Comparison of ENCODE assay signal across 25 cellular contexts in genomic region chr5:149322518-149322917, GRCh38. TPM values are rescaled to one million over a fixed set of nuclear protein-coding genes. Genes with fewer than 3 reads are reported as not detected.
DNase-seq lines count a peak whose midpoint lies in the region; ATAC-seq, FAIRE-seq and TF ChIP-seq lines count a peak whose summit lies in the region.
"Had no signal": no experiment of that assay in that cellular context is flagged by ENCODE, and none has a peak within 500 bp of the region (broad histone marks: within the 10 kb centered on the region; RNA-seq: fewer than 3 reads in every experiment).

No MANE protein-coding gene starts in this region.

- no TSS peak for BruUV-seq in endothelial cell of umbilical vein (replicated peaks; lab: Mats Ljungman, UMichigan)

- TF ChIP-seq CTCF in heart right ventricle (IDR thresholded peaks at IDR 0.05) (no peak), endothelial cell of umbilical vein (IDR thresholded peaks at IDR 0.05; ENCODE audit: extremely low read depth in 1 of 2, insufficient read depth in 1 of 2, low read depth in 1 of 2, low read length in 2 of 2) (no peak)

- intact Hi-C loops in heart right ventricle (cut with DNase I) (loop anchor here in 2 of 10 donors (5.0 kb wide), 2 partner anchors 35 to 40 kb away; partner anchors contain the start of gene PCYOX1L (in 1 of the 2)), Right ventricle myocardium inferior (cut with DNase I) (no loop called here), endothelial cell of umbilical vein (cut with micrococcal nuclease) (loop anchor here (5.0 kb wide), 1 partner anchor 35 kb away; the partner anchor contains the start of gene PCYOX1L)

- ATAC-seq in heart right ventricle (no peak), Right ventricle myocardium inferior (no peak), HG02885 (IDR thresholded peaks at IDR 0.05; ENCODE audit: poor library complexity, unreplicated experiment) (no peak)
- ATAC-seq: activated CD8-positive, alpha-beta memory T cell treated with anti-CD3 and anti-CD28 coated beads, Interleukin-2, amount 10 ng/mL, durations not matched to agents 7 days and 5 days; HCT116 had no signal

- no peak for FAIRE-seq in endothelial cell of umbilical vein (lab: Jason Lieb, UNC)
- FAIRE-seq: A204.1, colon had no signal

- POLR2A ChIA-PET in endothelial cell of umbilical vein (lab: Charles Lee), result interaction anchor here (0.8 kb wide), 1 partner anchor 11 kb away, joined by 3 read pairs; no protein-coding TSS in a partner anchor

- H2AFZ ChIP-seq in endothelial cell of umbilical vein (ENCODE audit: low read depth, low read length), result no peak overlapping the region

- no peaks in the 10 kb centered on the region for H3K9me1 ChIP-seq in endothelial cell of umbilical vein (replicated peaks; ENCODE audit: control insufficient read depth, extremely low read depth, insufficient read depth, low read length)

- H3K4me1 ChIP-seq in heart right ventricle, result peaks cover 3 to 61% (median 40%) of the 10 kb centered on the region in 9 donors
- H3K4me1 ChIP-seq in endothelial cell of umbilical vein (ENCODE audit: control insufficient read depth, extremely low read depth, insufficient read depth, low read length), result peaks cover 54% of the 10 kb centered on the region

- CTCF ChIA-PET in endothelial cell of umbilical vein (lab: Charles Lee), result interaction anchor here (0.9 to 1.9 kb wide), 5 partner anchors 11 to 57 kb away, joined by 4 to 9 read pairs (median 6); partner anchors contain the start of gene PCYOX1L

- no peak overlapping the region for H3K4me2 ChIP-seq in endothelial cell of umbilical vein (ENCODE audit: insufficient read depth, low read length)

- no peaks in the 10 kb centered on the region for H3K27me3 ChIP-seq in heart right ventricle
- H3K27me3 ChIP-seq in endothelial cell of umbilical vein (ENCODE audit: control insufficient read depth in 2 of 2, insufficient read depth in 2 of 2, low read length in 2 of 2), result no peaks in the 10 kb centered on the region
- H3K27me3 ChIP-seq: tibial artery had no signal

- WGBS in heart right ventricle, 2 donors, result 79 to 82% methylated on average over 12 of the region's 12 CpGs

- H3K36me3 ChIP-seq in heart right ventricle (peaks cover 0 to 99% (median 45%) of the 10 kb centered on the region in 9 donors), endothelial cell of umbilical vein (ENCODE audit: control insufficient read depth in 2 of 2, extremely low read depth in 1 of 2, insufficient read depth in 2 of 2, low read length in 2 of 2) (peaks cover 0 to 5% of the 10 kb centered on the region in 2 experiments)

- no peaks in the 10 kb centered on the region for H3K79me2 ChIP-seq in endothelial cell of umbilical vein (ENCODE audit: control insufficient read depth, insufficient read depth, low read length)

- TF ChIP-seq POLR2A in endothelial cell of umbilical vein (IDR thresholded peaks at IDR 0.05; ENCODE audit: low read depth, low read length), result no peak

- H3K27ac ChIP-seq in heart right ventricle (peak overlapping the region in 7 of 10 donors; percentile 9 to 70 (median 48)), endothelial cell of umbilical vein (ENCODE audit: insufficient read depth, low read depth, low read length) (peak overlapping the region; percentile 58), substantia nigra (ENCODE audit: low read depth, low read length, poor library complexity, severe bottlenecking) (no peak overlapping the region)
- H3K27ac ChIP-seq: tibial artery had no signal

- H3K9ac ChIP-seq in endothelial cell of umbilical vein (replicated peaks; ENCODE audit: extremely low read depth, insufficient read depth, low read length), result no peak overlapping the region

- DNase-seq in heart right ventricle, result no peak
- no peak for DNase-seq in Right ventricle myocardium inferior (ENCODE audit: missing footprints)
- DNase-seq in endothelial cell of umbilical vein (ENCODE audit: low read depth, low spot score), result no peak
- peak; percentile 36 for DNase-seq in mucosa of gallbladder (ENCODE audit: low spot score)
- no peak for DNase-seq in RKO (ENCODE audit: low spot score)
- DNase-seq in activated T-cell treated with anti-CD3 and anti-CD28 coated beads, Interleukin-2, amount 50 U/mL, for 48 hours, result no peak
- no peak for DNase-seq in substantia nigra (lab: John Stamatoyannopoulos, UW)
- DNase-seq: activated CD8-positive, alpha-beta memory T cell treated with anti-CD3 and anti-CD28 coated beads, Interleukin-2, amount 10 ng/mL, durations not matched to agents 7 days and 5 days; activated naive CD8-positive, alpha-beta T cell treated with anti-CD3 and anti-CD28 coated beads, Interleukin-2, amount 10 ng/mL, durations not matched to agents 7 days and 5 days; EL; hippocampal formation; islet precursor cell; NCI-H1417; NCI-H510A treated with DMSO at 0.1 percent for 48 hours; RPMI8226; stimulated activated naive CD4-positive, alpha-beta T cell treated with Interleukin-2 at 50 U/mL for 16 hours; tibial artery had no signal

- no peak overlapping the region for H3K4me3 ChIP-seq in heart right ventricle
- H3K4me3 ChIP-seq in endothelial cell of umbilical vein (replicated peaks in 1 of 3; ENCODE audit: insufficient read depth in 1 of 3, low read depth in 1 of 3, low read length in 3 of 3), result no peak overlapping the region
- H3K4me3 ChIP-seq: skin epidermis, tibial artery had no signal

- no peaks in the 10 kb centered on the region for H3K9me3 ChIP-seq in heart right ventricle
- no peaks in the 10 kb centered on the region for H3K9me3 ChIP-seq in endothelial cell of umbilical vein (replicated peaks; ENCODE audit: control insufficient read depth, insufficient read depth, low read length)
- H3K9me3 ChIP-seq: tibial artery had no signal

- dilution Hi-C loops in endothelial cell of umbilical vein (cut with MboI; ENCODE audit: extremely low pct_ligation_motif_present, low sequenced_read_pairs), result no loop called here

- H4K20me1 ChIP-seq in endothelial cell of umbilical vein (replicated peaks; ENCODE audit: control insufficient read depth, extremely low read depth, insufficient read depth, low read length), result no peaks in the 10 kb centered on the region

TF ChIP-seq in endothelial cell of umbilical vein, 7 proteins besides CTCF, POLR2A, EP300 and RAD21 (continues in another document):
- TF ChIP-seq GATA2 (IDR thresholded peaks at IDR 0.05; ENCODE audit: insufficient read depth, insufficient read length, low read depth, low read length), result no peak
- TF ChIP-seq POLR2AphosphoS5 (IDR thresholded peaks at IDR 0.05; ENCODE audit: insufficient read depth, low read depth, low read length), result no peak

RNA-seq across cellular contexts. Expression of gene GRPEL2, which starts 22.8 kb away (rescaled TPM):
- total RNA-seq in heart right ventricle, result 10 to 100 TPM in 6 of 10 donors, 1 to 10 TPM in 4; 8.1 to 13.4 (median 10.2) TPM
- polyA plus RNA-seq in heart right ventricle, result 1 to 10 TPM; 4.8 to 9.5 TPM
- 11.6 TPM for total RNA-seq in Right ventricle myocardium inferior
- 32.5 and 41.0 TPM in 2 replicates for total RNA-seq in endothelial cell of umbilical vein
- polyA plus RNA-seq in endothelial cell of umbilical vein, result 5.8 and 7.6 TPM in 2 replicates
- polyA plus RNA-seq in endothelial cell of umbilical vein (2011; cell fraction: cytosol; rRNA removed), result 6.1 and 6.2 TPM in 2 replicates
- 21.6 and 26.6 TPM in 2 replicates for polyA plus RNA-seq in endothelial cell of umbilical vein (2011; cell fraction: nucleus; rRNA removed)
- polyA plus RNA-seq in endothelial cell of umbilical vein (2012), result 7.3 and 10.1 TPM in 2 replicates
- polyA minus RNA-seq in endothelial cell of umbilical vein, result 18.8 and 21.4 TPM in 2 replicates
- polyA minus RNA-seq in endothelial cell of umbilical vein (2011; cell fraction: cytosol; rRNA and poly(A)+ RNA removed), result 41.8 TPM
- polyA minus RNA-seq in endothelial cell of umbilical vein (2011; cell fraction: nucleus; rRNA and poly(A)+ RNA removed), result 12.4 and 16.8 TPM in 2 replicates
- 15.9 TPM for total RNA-seq in mucosa of gallbladder

RNA-seq across cellular contexts. Expression of gene PCYOX1L, which starts 35.3 kb away (rescaled TPM):
- total RNA-seq in heart right ventricle, result 1 to 10 TPM; 2.6 to 5.5 (median 4.0) TPM
- polyA plus RNA-seq in heart right ventricle, result 1 to 10 TPM; 4.5 to 6.2 TPM
- 2.7 TPM for total RNA-seq in Right ventricle myocardium inferior
- 17.0 and 23.3 TPM in 2 replicates for total RNA-seq in endothelial cell of umbilical vein
- 28.1 and 29.9 TPM in 2 replicates for polyA plus RNA-seq in endothelial cell of umbilical vein
- 18.5 and 20.5 TPM in 2 replicates for polyA plus RNA-seq in endothelial cell of umbilical vein (2011; cell fraction: cytosol; rRNA removed)
- polyA plus RNA-seq in endothelial cell of umbilical vein (2011; cell fraction: nucleus; rRNA removed), result 32.1 and 36.0 TPM in 2 replicates
- polyA plus RNA-seq in endothelial cell of umbilical vein (2012), result 13.2 and 18.2 TPM in 2 replicates
- 18.4 and 20.0 TPM in 2 replicates for polyA minus RNA-seq in endothelial cell of umbilical vein
- polyA minus RNA-seq in endothelial cell of umbilical vein (2011; cell fraction: cytosol; rRNA and poly(A)+ RNA removed), result 1.2 TPM
- 6.6 and 7.1 TPM in 2 replicates for polyA minus RNA-seq in endothelial cell of umbilical vein (2011; cell fraction: nucleus; rRNA and poly(A)+ RNA removed)
- total RNA-seq in mucosa of gallbladder, result 17.3 TPM

RNA-seq across cellular contexts. Expression of gene AFAP1L1, which starts 50.9 kb away (rescaled TPM):
- 10 to 100 TPM; 30.3 to 61.6 (median 47.2) TPM for total RNA-seq in heart right ventricle
- polyA plus RNA-seq in heart right ventricle, result 10 to 100 TPM; 35.6 to 35.9 TPM
- 46.9 TPM for total RNA-seq in Right ventricle myocardium inferior
- total RNA-seq in endothelial cell of umbilical vein, result 73.2 and 76.2 TPM in 2 replicates
- polyA plus RNA-seq in endothelial cell of umbilical vein, result 6.2 and 7.9 TPM in 2 replicates
- 8.2 and 8.6 TPM in 2 replicates for polyA plus RNA-seq in endothelial cell of umbilical vein (2011; cell fraction: cytosol; rRNA removed)
- 16.9 and 21.2 TPM in 2 replicates for polyA plus RNA-seq in endothelial cell of umbilical vein (2011; cell fraction: nucleus; rRNA removed)
- 12.1 and 16.6 TPM in 2 replicates for polyA plus RNA-seq in endothelial cell of umbilical vein (2012)
- 17.9 and 18.0 TPM in 2 replicates for polyA minus RNA-seq in endothelial cell of umbilical vein
- 1.7 TPM for polyA minus RNA-seq in endothelial cell of umbilical vein (2011; cell fraction: cytosol; rRNA and poly(A)+ RNA removed)
- 16.1 and 17.1 TPM in 2 replicates for polyA minus RNA-seq in endothelial cell of umbilical vein (2011; cell fraction: nucleus; rRNA and poly(A)+ RNA removed)
- total RNA-seq in mucosa of gallbladder, result 8.7 TPM
- total RNA-seq: activated CD8-positive, alpha-beta memory T cell treated with anti-CD3 and anti-CD28 coated beads, Interleukin-2, amount 10 ng/mL, durations not matched to agents 7 days and 5 days; activated T-helper 2 cell treated with anti-CD3 and anti-CD28 coated beads, Interferon-gamma antibody, Interleukin-2, Interleukin-4, amounts not matched to agents 10 μg/mL and 5 μg/mL and 100 μg/mL, durations not matched to agents 14 hours and 24 hours and 36 hours had no signal
- polyA plus RNA-seq: neural cell had no signal

RNA-seq across cellular contexts. Expression of gene IL17B, which starts 56.6 kb away (rescaled TPM):
- under 1 TPM in 2 of 10 donors, not detected in 8; 0.44 to 0.83 TPM for total RNA-seq in heart right ventricle
- polyA plus RNA-seq in heart right ventricle, result under 1 TPM in 1 of 2 donors, not detected in 1; 0.57 TPM
- not detected for total RNA-seq in Right ventricle myocardium inferior
- not detected in 2 replicates for total RNA-seq in endothelial cell of umbilical vein
- 0.37 TPM in 1 of 2 replicates, not detected in the other for polyA plus RNA-seq in endothelial cell of umbilical vein
- not detected in 2 replicates for polyA plus RNA-seq in endothelial cell of umbilical vein (2011; cell fraction: cytosol; rRNA removed)
- polyA plus RNA-seq in endothelial cell of umbilical vein (2011; cell fraction: nucleus; rRNA removed), result not detected in 2 replicates
- polyA plus RNA-seq in endothelial cell of umbilical vein (2012), result not detected in 2 replicates
- not detected in 2 replicates for polyA minus RNA-seq in endothelial cell of umbilical vein
- not detected for polyA minus RNA-seq in endothelial cell of umbilical vein (2011; cell fraction: cytosol; rRNA and poly(A)+ RNA removed)
- polyA minus RNA-seq in endothelial cell of umbilical vein (2011; cell fraction: nucleus; rRNA and poly(A)+ RNA removed), result not detected in 2 replicates
- total RNA-seq in mucosa of gallbladder, result 0.52 TPM
- total RNA-seq: activated CD8-positive, alpha-beta memory T cell treated with anti-CD3 and anti-CD28 coated beads, Interleukin-2, amount 10 ng/mL, durations not matched to agents 7 days and 5 days; activated naive CD8-positive, alpha-beta T cell treated with anti-CD3 and anti-CD28 coated beads, Interleukin-2, amount 10 ng/mL, durations not matched to agents 7 days and 5 days; activated T-helper 2 cell treated with anti-CD3 and anti-CD28 coated beads, Interferon-gamma antibody, Interleukin-2, Interleukin-4, amounts not matched to agents 10 μg/mL and 5 μg/mL and 100 μg/mL, durations not matched to agents 14 hours and 24 hours and 36 hours; progenitor cell of endocrine pancreas had no signal
- polyA plus RNA-seq: neural cell had no signal
